Comparison of ENCODE assay signal across 8 cellular contexts in the genomic region with DNA sequence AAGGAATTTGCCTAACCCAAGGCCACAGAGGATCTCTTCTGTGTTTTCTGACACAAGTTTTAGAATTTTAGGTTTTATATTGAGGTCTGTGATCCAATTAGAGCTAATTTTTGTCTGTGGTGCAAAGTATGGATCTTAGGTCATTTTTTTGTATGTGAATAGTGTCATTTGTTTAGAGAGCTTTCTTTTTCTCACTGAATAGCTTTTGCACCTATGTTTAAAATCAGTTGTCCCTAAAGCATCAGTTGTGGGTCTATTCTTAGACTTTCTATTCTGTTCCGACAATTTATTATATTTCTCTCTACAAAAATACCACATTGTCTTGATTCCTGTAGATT. TPM values are rescaled to one million over a fixed set of nuclear protein-coding genes. Genes with fewer than 3 reads are reported as not detected.
DNase-seq lines count a peak whose midpoint lies in the region; ATAC-seq, FAIRE-seq and TF ChIP-seq lines count a peak whose summit lies in the region.

No MANE protein-coding gene starts in this region.

- no peaks in the 10 kb centered on the region for H3K79me2 ChIP-seq in endothelial cell of umbilical vein (ENCODE audit: control insufficient read depth, insufficient read depth, low read length)

- intact Hi-C loops in endothelial cell of umbilical vein (cut with micrococcal nuclease), result loop anchor here (1.0 to 10.0 kb wide), 4 partner anchors 41 to 410 kb away; partner anchors contain the start of genes ASF1A, CEP85L and MAN1A1

- peak overlapping the region; percentile 49 for H2AFZ ChIP-seq in endothelial cell of umbilical vein (ENCODE audit: low read depth, low read length)

- no peaks in the 10 kb centered on the region for H3K9me3 ChIP-seq in endothelial cell of umbilical vein (replicated peaks; ENCODE audit: control insufficient read depth, insufficient read depth, low read length)

- H3K27ac ChIP-seq in endothelial cell of umbilical vein (ENCODE audit: insufficient read depth, low read depth, low read length) (peak overlapping the region; percentile 63), rectal smooth muscle tissue (ENCODE audit: low read depth, low read length) (peak overlapping the region; percentile 95)

- H3K9me1 ChIP-seq in endothelial cell of umbilical vein (replicated peaks; ENCODE audit: control insufficient read depth, extremely low read depth, insufficient read depth, low read length), result no peaks in the 10 kb centered on the region

- no peak for TF ChIP-seq POLR2A in endothelial cell of umbilical vein (IDR thresholded peaks at IDR 0.05; ENCODE audit: low read depth, low read length)

- FAIRE-seq in endothelial cell of umbilical vein (lab: Jason Lieb, UNC) (no peak), urothelium cell line (lab: Jason Lieb, UNC) (no peak)

- H3K27me3 ChIP-seq in endothelial cell of umbilical vein (ENCODE audit: control insufficient read depth in 2 of 2, insufficient read depth in 2 of 2, low read length in 2 of 2) (no peaks in the 10 kb centered on the region), rectal smooth muscle tissue (ENCODE audit: control insufficient read depth, insufficient read depth, low read length) (no peaks in the 10 kb centered on the region)

- peak overlapping the region; percentile 75 for H3K4me3 ChIP-seq in AG09309 (ENCODE audit: control insufficient read depth, low read depth, low read length)
- peak overlapping the region; percentile 89 for H3K4me3 ChIP-seq in LNCaP clone FGC (ENCODE audit: low read depth, low read length)
- peak overlapping the region; percentile 78 to 92 (median 79) for H3K4me3 ChIP-seq in endothelial cell of umbilical vein (replicated peaks in 1 of 3; ENCODE audit: insufficient read depth in 1 of 3, low read depth in 1 of 3, low read length in 3 of 3)
- peak overlapping the region; percentile 97 for H3K4me3 ChIP-seq in rectal smooth muscle tissue (ENCODE audit: low read length)

- ATAC-seq in GM19468 (IDR thresholded peaks at IDR 0.05; ENCODE audit: extremely low read depth, unreplicated experiment), result peak; percentile 1

- POLR2A ChIA-PET in endothelial cell of umbilical vein (lab: Charles Lee), result interaction anchor here (1.7 kb wide), 1 partner anchor 40 kb away, joined by 4 read pairs; no protein-coding TSS in a partner anchor
- POLR2A ChIA-PET in HEK293T (lab: Yijun Ruan, JAX), result interaction anchor here (0.7 to 1.7 kb wide), 6 partner anchors 28 to 196 kb away, joined by 3 to 7 read pairs (median 4); no protein-coding TSS in a partner anchor

- CTCF ChIA-PET in endothelial cell of umbilical vein (lab: Charles Lee) (interaction anchor here (0.7 to 1.7 kb wide), 4 partner anchors 11 to 175 kb away, joined by 3 to 7 read pairs (median 4); no protein-coding TSS in a partner anchor), HEK293T (lab: Yijun Ruan, JAX) (no interaction called here)

- H3K36me3 ChIP-seq in endothelial cell of umbilical vein (ENCODE audit: control insufficient read depth in 2 of 2, extremely low read depth in 1 of 2, insufficient read depth in 2 of 2, low read length in 2 of 2), result peaks cover 0 to 2% of the 10 kb centered on the region in 2 experiments
- H3K36me3 ChIP-seq in rectal smooth muscle tissue (ENCODE audit: control insufficient read depth, insufficient read depth, low read length), result no peaks in the 10 kb centered on the region

- TF ChIP-seq CTCF in AG09309 (IDR thresholded peaks at IDR 0.05; ENCODE audit: control insufficient read depth, insufficient read depth, low read depth, low read length, missing control alignments) (no peak), LNCaP clone FGC (IDR thresholded peaks at IDR 0.05; ENCODE audit: control insufficient read depth, extremely low read depth, insufficient read depth) (no peak), endothelial cell of umbilical vein (IDR thresholded peaks at IDR 0.05; ENCODE audit: extremely low read depth in 1 of 2, insufficient read depth in 1 of 2, low read depth in 1 of 2, low read length in 2 of 2) (no peak)

- H3K4me2 ChIP-seq in endothelial cell of umbilical vein (ENCODE audit: insufficient read depth, low read length), result peak overlapping the region; percentile 98

- H4K20me1 ChIP-seq in endothelial cell of umbilical vein (replicated peaks; ENCODE audit: control insufficient read depth, extremely low read depth, insufficient read depth, low read length), result no peaks in the 10 kb centered on the region

- DNase-seq in AG09309 (ENCODE audit: low read depth), result no peak
- DNase-seq in LNCaP clone FGC (ENCODE audit: low read depth), result no peak
- no peak for DNase-seq in endothelial cell of umbilical vein (ENCODE audit: low read depth, low spot score)
- no peak for DNase-seq in urothelium cell line (ENCODE audit: low spot score)
- DNase-seq in HEK293T (ENCODE audit: extremely low spot score), result no peak
- DNase-seq in ACHN, result no peak

- BruUV-seq in endothelial cell of umbilical vein (replicated peaks; lab: Mats Ljungman, UMichigan), result no TSS peak

- peaks cover 10% of the 10 kb centered on the region for H3K4me1 ChIP-seq in endothelial cell of umbilical vein (ENCODE audit: control insufficient read depth, extremely low read depth, insufficient read depth, low read length)
- H3K4me1 ChIP-seq in rectal smooth muscle tissue (ENCODE audit: control insufficient read depth, insufficient read depth, low read length), result peaks cover 9% of the 10 kb centered on the region

- H3K9ac ChIP-seq in endothelial cell of umbilical vein (replicated peaks; ENCODE audit: extremely low read depth, insufficient read depth, low read length) (peak overlapping the region; percentile 93), rectal smooth muscle tissue (ENCODE audit: low read length) (peak overlapping the region; percentile 72)

- dilution Hi-C loops in endothelial cell of umbilical vein (cut with MboI; ENCODE audit: extremely low pct_ligation_motif_present, low sequenced_read_pairs), result no loop called here

- in situ Hi-C loops in ACHN (cut with HindIII; ENCODE audit: low pct_ligation_motif_present, low pct_unique_long_range_greater_than_20kb, low sequenced_read_pairs), result no loop called here

TF ChIP-seq in endothelial cell of umbilical vein, 7 proteins besides CTCF, POLR2A, EP300 and RAD21:
- TF ChIP-seq POLR2AphosphoS5 (IDR thresholded peaks at IDR 0.05; ENCODE audit: insufficient read depth, low read depth, low read length), result no peak
- TF ChIP-seq GATA2 (IDR thresholded peaks at IDR 0.05; ENCODE audit: insufficient read depth, insufficient read length, low read depth, low read length), result no peak
- TF ChIP-seq JUN (IDR thresholded peaks at IDR 0.05; ENCODE audit: borderline replicate concordance, insufficient read depth, insufficient read length, low read depth), result no peak
- TF ChIP-seq EZH2 (IDR thresholded peaks at IDR 0.05; ENCODE audit: borderline replicate concordance, low read depth, low read length, severe bottlenecking), result no peak
- no peak for TF ChIP-seq MYC (IDR thresholded peaks at IDR 0.05; ENCODE audit: low read depth, low read length)
- TF ChIP-seq, protein P1, sequence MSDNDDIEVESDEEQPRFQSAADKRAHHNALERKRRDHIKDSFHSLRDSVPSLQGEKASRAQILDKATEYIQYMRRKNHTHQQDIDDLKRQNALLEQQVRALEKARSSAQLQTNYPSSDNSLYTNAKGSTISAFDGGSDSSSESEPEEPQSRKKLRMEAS (IDR thresholded peaks at IDR 0.05; ENCODE audit: insufficient read depth, insufficient read length), result no peak
- TF ChIP-seq FOS (IDR thresholded peaks at IDR 0.05; ENCODE audit: borderline replicate concordance, insufficient read depth, low read length), result no peak

TF ChIP-seq in HEK293T, 16 proteins besides CTCF, POLR2A, EP300 and RAD21 (continues in another document):
- TF ChIP-seq LEF1 (IDR thresholded peaks at IDR 0.05; ENCODE audit: borderline replicate concordance), result no peak
- TF ChIP-seq L3MBTL2 (conservative IDR thresholded peaks at IDR 0.05), result no peak
- no peak for TF ChIP-seq FOXA1 (IDR thresholded peaks at IDR 0.05)
- no peak for TF ChIP-seq SP1 (IDR thresholded peaks at IDR 0.05)
- no peak for TF ChIP-seq BHLHE40 (IDR thresholded peaks at IDR 0.05; ENCODE audit: borderline replicate concordance)
- no peak for TF ChIP-seq FOXM1 (IDR thresholded peaks at IDR 0.05; ENCODE audit: borderline replicate concordance)
- no peak for TF ChIP-seq TARDBP (IDR thresholded peaks at IDR 0.05)
- TF ChIP-seq NFRKB (IDR thresholded peaks at IDR 0.05), result no peak
- TF ChIP-seq ARNT (IDR thresholded peaks at IDR 0.05), result no peak
- no peak for TF ChIP-seq SUZ12 (IDR thresholded peaks at IDR 0.05)
- no peak for TF ChIP-seq HDGF (IDR thresholded peaks at IDR 0.05; ENCODE audit: borderline replicate concordance)
- no peak for TF ChIP-seq ZNF384 (IDR thresholded peaks at IDR 0.05)
- no peak for TF ChIP-seq CTBP1 (IDR thresholded peaks at IDR 0.05; ENCODE audit: borderline replicate concordance)
- TF ChIP-seq FOXK2 (IDR thresholded peaks at IDR 0.05), result no peak

RNA-seq across cellular contexts. Expression of gene MCM9, which starts 0.3 kb away (rescaled TPM):
- 14.1 and 14.6 TPM in 2 replicates for total RNA-seq in endothelial cell of umbilical vein
- polyA plus RNA-seq in endothelial cell of umbilical vein, result 1.3 and 2.0 TPM in 2 replicates
- 2.7 and 2.8 TPM in 2 replicates for polyA plus RNA-seq in endothelial cell of umbilical vein (2011; cell fraction: cytosol; rRNA removed)
- polyA plus RNA-seq in endothelial cell of umbilical vein (2011; cell fraction: nucleus; rRNA removed), result 11.2 and 12.9 TPM in 2 replicates
- 6.9 and 9.5 TPM in 2 replicates for polyA plus RNA-seq in endothelial cell of umbilical vein (2012)
- polyA minus RNA-seq in endothelial cell of umbilical vein, result 14.3 and 15.0 TPM in 2 replicates
- polyA minus RNA-seq in endothelial cell of umbilical vein (2011; cell fraction: cytosol; rRNA and poly(A)+ RNA removed), result 3.3 TPM
- polyA minus RNA-seq in endothelial cell of umbilical vein (2011; cell fraction: nucleus; rRNA and poly(A)+ RNA removed), result 37.2 and 39.8 TPM in 2 replicates

RNA-seq across cellular contexts. Expression of gene ASF1A, which starts 41.3 kb away (rescaled TPM):
- 38.4 TPM in 2 replicates for total RNA-seq in endothelial cell of umbilical vein
- polyA plus RNA-seq in endothelial cell of umbilical vein, result 8.8 and 17.6 TPM in 2 replicates
- polyA plus RNA-seq in endothelial cell of umbilical vein (2011; cell fraction: cytosol; rRNA removed), result 14.5 and 14.6 TPM in 2 replicates
- 10.6 and 11.1 TPM in 2 replicates for polyA plus RNA-seq in endothelial cell of umbilical vein (2011; cell fraction: nucleus; rRNA removed)
- 18.4 and 33.7 TPM in 2 replicates for polyA plus RNA-seq in endothelial cell of umbilical vein (2012)
- polyA minus RNA-seq in endothelial cell of umbilical vein, result 11.0 and 12.2 TPM in 2 replicates
- 10.2 TPM for polyA minus RNA-seq in endothelial cell of umbilical vein (2011; cell fraction: cytosol; rRNA and poly(A)+ RNA removed)
- polyA minus RNA-seq in endothelial cell of umbilical vein (2011; cell fraction: nucleus; rRNA and poly(A)+ RNA removed), result 10.8 and 20.0 TPM in 2 replicates
